ENCODE assay signal across 4 cellular contexts in genomic region chr1:206064001-206064400, GRCh38. TPM values are rescaled to one million over a fixed set of nuclear protein-coding genes. Genes with fewer than 3 reads are reported as not detected.
"Had no signal": no experiment of that assay in that cellular context is flagged by ENCODE, and none has a peak within 500 bp of the region (broad histone marks: within the 10 kb centered on the region; RNA-seq: fewer than 3 reads in every experiment).

No MANE protein-coding gene starts in this region.

RNA-seq across cellular contexts. Expression of gene RHEX, which starts 11.0 kb away (rescaled TPM):
- total RNA-seq: LHCN-M2, M059J, MCF 10A, NCI-H460 had no signal

RNA-seq across cellular contexts. Expression of gene CTSE, which starts 40.3 kb away (rescaled TPM):
- total RNA-seq: LHCN-M2, M059J, NCI-H460 had no signal

RNA-seq across cellular contexts. Expression of gene AVPR1B, which starts 53.2 kb away (rescaled TPM):
- total RNA-seq: LHCN-M2, M059J, MCF 10A, NCI-H460 had no signal
